ENCODE assay signal across 9 cellular contexts in the genomic region with DNA sequence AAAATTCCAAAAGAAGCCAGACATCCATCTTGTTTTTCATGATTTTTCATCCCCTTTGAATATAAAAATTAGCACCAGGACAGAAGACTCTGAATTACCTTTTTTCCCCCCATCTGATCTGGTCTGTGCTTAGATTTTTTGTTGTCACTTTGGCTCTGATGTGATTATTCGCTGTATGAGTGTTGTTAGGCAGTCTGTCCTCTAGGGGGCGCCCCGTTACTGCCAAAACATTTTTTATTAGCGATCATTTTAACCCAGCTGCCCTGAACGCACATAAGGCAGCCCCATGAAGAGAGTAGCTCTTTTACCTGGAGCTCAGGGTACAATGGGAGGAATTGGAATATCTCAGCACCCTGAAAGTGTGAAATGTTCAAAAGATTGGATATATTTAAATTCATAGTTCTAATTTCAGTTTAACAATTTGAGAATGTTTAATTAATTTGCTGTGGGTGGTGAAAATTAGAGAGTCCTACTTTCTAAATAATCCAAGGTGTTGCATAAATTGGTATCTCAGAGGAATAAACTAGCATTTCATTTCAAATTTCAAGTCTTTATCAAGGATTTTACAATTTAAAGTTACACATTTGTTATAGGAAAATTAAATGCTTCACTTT.
A peak's percentile ranks its signal among the peaks of the same experiment; 100 is the strongest.
DNase-seq lines count a peak whose midpoint lies in the region; ATAC-seq and TF ChIP-seq lines count a peak whose summit lies in the region.
"Had no signal": no experiment of that assay in that cellular context is flagged by ENCODE, and none has a peak within 500 bp of the region (broad histone marks: within the 10 kb centered on the region; RNA-seq: fewer than 3 reads in every experiment).

No MANE protein-coding gene starts in this region.

- no peak overlapping the region for H4K91ac ChIP-seq in neuronal stem cell (ENCODE audit: low read depth, low read length, poor library complexity)

- H3K36me3 Mint-ChIP-seq in activated T-helper 1 cell treated with anti-CD3 and anti-CD28 coated beads, Interleukin-12 subunit alpha, Interleukin-12 subunit beta, Interleukin-2, Interleukin-4 antibody, amounts not matched to agents 30 ng/mL and 10 ng/mL and 1 ng/mL, durations not matched to agents 14 hours and 24 hours and 36 hours (ENCODE audit: low read depth): peaks cover 40% of the 10 kb centered on the region

- H4K20me1 ChIP-seq in Loucy (ENCODE audit: insufficient read depth, low read length, poor library complexity, severe bottlenecking): no peaks in the 10 kb centered on the region

- no peak overlapping the region for H3K14ac ChIP-seq in neuronal stem cell (ENCODE audit: low read length)

- H3K4me3 Mint-ChIP-seq in activated T-helper 1 cell treated with anti-CD3 and anti-CD28 coated beads, Interleukin-12 subunit alpha, Interleukin-12 subunit beta, Interleukin-2, Interleukin-4 antibody, amounts not matched to agents 30 ng/mL and 10 ng/mL and 1 ng/mL, durations not matched to agents 14 hours and 24 hours and 36 hours: no peak overlapping the region
- H3K4me3 Mint-ChIP-seq: activated naive CD8-positive, alpha-beta T cell had no signal

- H3K4me1 Mint-ChIP-seq in activated T-helper 1 cell treated with anti-CD3 and anti-CD28 coated beads, Interleukin-12 subunit alpha, Interleukin-12 subunit beta, Interleukin-2, Interleukin-4 antibody, amounts not matched to agents 30 ng/mL and 10 ng/mL and 1 ng/mL, durations not matched to agents 14 hours and 24 hours and 36 hours (ENCODE audit: low read depth): peaks cover 6% of the 10 kb centered on the region

- no peaks in the 10 kb centered on the region for H3K79me1 ChIP-seq in neuronal stem cell (ENCODE audit: low read depth, low read length)

- H3K9me3 Mint-ChIP-seq in activated T-helper 1 cell treated with anti-CD3 and anti-CD28 coated beads, Interleukin-12 subunit alpha, Interleukin-12 subunit beta, Interleukin-2, Interleukin-4 antibody, amounts not matched to agents 30 ng/mL and 10 ng/mL and 1 ng/mL, durations not matched to agents 14 hours and 24 hours and 36 hours: no peaks in the 10 kb centered on the region

- no peak overlapping the region for H3K23ac ChIP-seq in neuronal stem cell (ENCODE audit: low read depth, low read length, poor library complexity)

- no peak for ATAC-seq in GM19351 (IDR thresholded peaks at IDR 0.05; ENCODE audit: unreplicated experiment)

- intact Hi-C loops in activated T-helper 1 cell treated with anti-CD3 and anti-CD28 coated beads, Interleukin-12 subunit alpha, Interleukin-12 subunit beta, Interleukin-2, Interleukin-4 antibody, amounts not matched to agents 30 ng/mL and 10 ng/mL and 1 ng/mL, durations not matched to agents 14 hours and 24 hours and 36 hours (cut with micrococcal nuclease): loop anchor here (1.0 kb wide), 4 partner anchors 65 to 238 kb away; a partner anchor contains a TSS

- H3K36me3 ChIP-seq in Loucy (ENCODE audit: insufficient read depth, low read length) (peaks cover 66% of the 10 kb centered on the region; the same call in 1 of the 2 replicates), neuronal stem cell (replicated peaks in 1 of 2; ENCODE audit: control insufficient read depth in 2 of 2, insufficient read depth in 2 of 2, low read length in 2 of 2) (peaks cover 12 to 85% of the 10 kb centered on the region in 2 donors)

- DNase-seq in DMS53 (lab: John Stamatoyannopoulos, UW) (peak; percentile 79), RPMI7951 (ENCODE audit: low read depth) (peak; percentile 68), fibroblast of the aortic adventitia (ENCODE audit: low read depth) (peak; percentile 79), neuronal stem cell (ENCODE audit: low spot score) (peak; percentile 77), stromal cell of bone marrow (ENCODE audit: low read depth) (peak; percentile 49)
- peak; percentile 62 for DNase-seq in activated T-helper 1 cell treated with anti-CD3 and anti-CD28 coated beads, Interleukin-12 subunit alpha, Interleukin-12 subunit beta, Interleukin-2, Interleukin-4 antibody, amounts not matched to agents 30 ng/mL and 10 ng/mL and 1 ng/mL, durations not matched to agents 14 hours and 24 hours and 36 hours (ENCODE audit: low spot score)

- no peak overlapping the region for H3K18ac ChIP-seq in neuronal stem cell (ENCODE audit: low read length)

- H2AK5ac ChIP-seq in neuronal stem cell (ENCODE audit: low read depth, low read length): no peak overlapping the region

- no peaks in the 10 kb centered on the region for H3K9me2 ChIP-seq in Loucy (replicated peaks; ENCODE audit: low read depth, low read length)

- H3K9ac ChIP-seq in Loucy (ENCODE audit: low read depth, low read length, poor library complexity, severe bottlenecking): no peak overlapping the region
- no peak overlapping the region for H3K9ac ChIP-seq in neuronal stem cell (ENCODE audit: low read depth, low read length, poor library complexity)

- H2BK5ac ChIP-seq in neuronal stem cell (ENCODE audit: low read length): no peak overlapping the region

- no peak overlapping the region for H2BK12ac ChIP-seq in neuronal stem cell (ENCODE audit: low read length)

- no peak overlapping the region for H2BK15ac ChIP-seq in neuronal stem cell (ENCODE audit: low read length)

- H3K4me1 ChIP-seq in Loucy (ENCODE audit: insufficient read depth, low read length, poor library complexity, severe bottlenecking) (no peaks in the 10 kb centered on the region), neuronal stem cell (ENCODE audit: control insufficient read depth in 2 of 2, insufficient read depth in 1 of 2, low read depth in 1 of 2, low read length in 2 of 2) (no peaks in the 10 kb centered on the region)

- no peak overlapping the region for H3K27ac ChIP-seq in neuronal stem cell (replicated peaks; ENCODE audit: low read length)

- H3K4me2 ChIP-seq in Loucy (ENCODE audit: low read depth, low read length, poor library complexity, severe bottlenecking): no peak overlapping the region
- no peak overlapping the region for H3K4me2 ChIP-seq in neuronal stem cell (ENCODE audit: insufficient read depth, low read length, poor library complexity, severe bottlenecking)

- H3K4me3 ChIP-seq in Loucy (ENCODE audit: low read length, poor library complexity, severe bottlenecking): no peak overlapping the region
- H3K4me3 ChIP-seq in fibroblast of the aortic adventitia (ENCODE audit: low read depth, low read length): no peak overlapping the region
- no peak overlapping the region for H3K4me3 ChIP-seq in neuronal stem cell (ENCODE audit: low read length in 2 of 2)

- WGBS in neuronal stem cell (ENCODE audit: extremely low coverage in 2 of 2, insufficient read length in 2 of 2, insufficient replicate concordance in 1 of 2), 2 donors: no CpG with 5 or more reads among the region's 5 CpGs

- H3K27ac Mint-ChIP-seq in activated T-helper 1 cell treated with anti-CD3 and anti-CD28 coated beads, Interleukin-12 subunit alpha, Interleukin-12 subunit beta, Interleukin-2, Interleukin-4 antibody, amounts not matched to agents 30 ng/mL and 10 ng/mL and 1 ng/mL, durations not matched to agents 14 hours and 24 hours and 36 hours: no peak overlapping the region
- H3K27ac Mint-ChIP-seq: activated naive CD8-positive, alpha-beta T cell had no signal

- H3F3A ChIP-seq in Loucy (ENCODE audit: low read depth): no peaks in the 10 kb centered on the region

- H3K4ac ChIP-seq in neuronal stem cell (ENCODE audit: low read length): no peak overlapping the region

- no peaks in the 10 kb centered on the region for H3K27me3 Mint-ChIP-seq in activated T-helper 1 cell treated with anti-CD3 and anti-CD28 coated beads, Interleukin-12 subunit alpha, Interleukin-12 subunit beta, Interleukin-2, Interleukin-4 antibody, amounts not matched to agents 30 ng/mL and 10 ng/mL and 1 ng/mL, durations not matched to agents 14 hours and 24 hours and 36 hours (ENCODE audit: insufficient read depth)
- H3K27me3 Mint-ChIP-seq: activated naive CD8-positive, alpha-beta T cell had no signal

- no peak overlapping the region for H2BK120ac ChIP-seq in neuronal stem cell (ENCODE audit: low read depth, low read length)

- H4K8ac ChIP-seq in neuronal stem cell (ENCODE audit: low read depth, low read length): no peak overlapping the region

- no peaks in the 10 kb centered on the region for H3K27me3 ChIP-seq in Loucy (ENCODE audit: insufficient read depth, low read length, poor library complexity, severe bottlenecking)
- H3K27me3 ChIP-seq in neuronal stem cell (ENCODE audit: control insufficient read depth in 3 of 3, insufficient read depth in 3 of 3, low read depth in 1 of 3, low read length in 3 of 3): no peaks in the 10 kb centered on the region

- H3K9me3 ChIP-seq in Loucy (ENCODE audit: insufficient read depth, low read depth, low read length) (no peaks in the 10 kb centered on the region), neuronal stem cell (replicated peaks in 1 of 2; ENCODE audit: control insufficient read depth in 2 of 2, insufficient read depth in 1 of 2, low read depth in 1 of 2, low read length in 2 of 2) (no peaks in the 10 kb centered on the region)

- TF ChIP-seq CTCF in Loucy (conservative IDR thresholded peaks at IDR 0.05; ENCODE audit: low read length): peak; percentile 93
- peak; percentile 80 for TF ChIP-seq CTCF in fibroblast of the aortic adventitia (IDR thresholded peaks at IDR 0.05; ENCODE audit: insufficient read depth, low read length)

- H2AFZ ChIP-seq in Loucy (ENCODE audit: low read length): no peak overlapping the region
- H2AFZ ChIP-seq in neuronal stem cell (ENCODE audit: low read length): no peak overlapping the region

- no peaks in the 10 kb centered on the region for H3K79me2 ChIP-seq in Loucy (ENCODE audit: insufficient read depth, low read length)
